ENCODE assay signal across 10 cellular contexts in the genomic region with DNA sequence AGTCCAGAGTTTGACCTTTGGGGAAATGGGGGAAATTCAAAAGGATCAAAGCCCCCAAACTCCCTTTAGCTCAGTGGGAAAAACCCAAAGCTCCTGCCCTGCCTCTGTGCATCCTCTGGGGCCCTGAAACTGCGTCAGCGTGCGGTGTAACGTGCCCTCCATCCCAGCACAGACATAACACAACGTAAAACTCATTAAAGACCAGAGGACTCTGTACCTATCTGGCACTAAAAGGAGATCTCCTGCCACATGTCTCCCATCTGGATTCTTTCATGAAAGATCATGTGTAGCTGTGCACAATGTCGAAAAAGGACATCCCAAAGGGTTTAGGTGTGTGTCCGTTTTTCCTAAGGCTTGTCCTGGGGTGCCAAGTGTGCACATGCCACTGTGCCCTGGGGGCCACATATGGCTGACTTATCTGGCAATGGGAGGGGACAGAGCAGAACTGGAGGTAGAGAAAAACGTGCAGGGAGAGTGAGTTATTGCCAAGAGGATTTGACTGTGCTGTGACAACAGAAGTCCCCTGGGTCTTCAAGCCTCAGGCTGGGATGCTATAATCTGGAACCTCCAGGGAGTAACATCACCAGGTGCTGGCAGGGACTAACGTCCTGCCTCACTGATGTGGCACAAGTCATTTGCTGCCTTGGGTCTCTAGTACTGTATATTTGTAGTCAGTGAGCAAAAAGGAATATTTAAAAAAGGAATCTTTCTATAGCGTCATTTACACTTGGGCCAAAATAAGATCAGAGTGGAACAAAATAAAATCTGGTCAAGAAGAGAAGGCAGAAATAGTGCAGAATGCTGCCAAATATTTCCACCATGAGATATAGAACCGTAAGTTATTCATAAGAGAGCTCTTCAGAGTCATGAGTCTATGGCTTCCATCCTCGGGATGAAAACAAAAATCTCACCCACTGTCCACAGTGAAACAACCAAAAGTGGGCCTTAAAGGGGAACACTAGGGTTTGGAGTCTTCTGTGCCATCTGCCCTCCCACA. TPM values are rescaled to one million over a fixed set of nuclear protein-coding genes. Genes with fewer than 3 reads are reported as not detected.
DNase-seq lines count a peak whose midpoint lies in the region; ATAC-seq and TF ChIP-seq lines count a peak whose summit lies in the region.
"Had no signal": no experiment of that assay in that cellular context is flagged by ENCODE, and none has a peak within 500 bp of the region (broad histone marks: within the 10 kb centered on the region; RNA-seq: fewer than 3 reads in every experiment).

No MANE protein-coding gene starts in this region.

- H3K36me3 Mint-ChIP-seq in brain = no peaks in the 10 kb centered on the region

- no peak for TF ChIP-seq CTCF in brain (conservative IDR thresholded peaks at IDR 0.05)
- no peak for TF ChIP-seq CTCF in MM.1S (IDR thresholded peaks at IDR 0.05; ENCODE audit: low read length)

- peak; percentile 34 for DNase-seq in DMS153 (lab: John Stamatoyannopoulos, UW)
- no peak for DNase-seq in DMS153 treated with DMSO at 0.1 percent for 48 hours (lab: John Stamatoyannopoulos, UW; ENCODE audit: unreplicated experiment)
- peak; percentile 76 for DNase-seq in NCI-H1694 treated with DMSO at 0.1 percent for 48 hours (lab: John Stamatoyannopoulos, UW)
- DNase-seq in MM.1S = no peak
- DNase-seq in NCI-H1105 (lab: John Stamatoyannopoulos, UW) = no peak
- DNase-seq: 8988T, lower lobe of right lung had no signal

- H2AFZ ChIP-seq in MM.1S (ENCODE audit: low read length) = no peak overlapping the region

- peaks cover 91% of the 10 kb centered on the region for H3K4me1 Mint-ChIP-seq in brain

- no peak for ATAC-seq in GM21825 (IDR thresholded peaks at IDR 0.05; ENCODE audit: unreplicated experiment)

- H3K4me2 ChIP-seq in MM.1S (ENCODE audit: low read depth, low read length) = no peak overlapping the region

- H3K4me1 ChIP-seq in rectal smooth muscle tissue (ENCODE audit: control insufficient read depth, insufficient read depth, low read length) = peaks cover 93% of the 10 kb centered on the region
- no peaks in the 10 kb centered on the region for H3K4me1 ChIP-seq in MM.1S (ENCODE audit: low read length)

- H3K27ac ChIP-seq in rectal smooth muscle tissue (ENCODE audit: low read depth, low read length) = peak overlapping the region; percentile 88
- no peak overlapping the region for H3K27ac ChIP-seq in MM.1S (ENCODE audit: low read length)
- H3K27ac ChIP-seq: lower lobe of right lung had no signal

- no peaks in the 10 kb centered on the region for H3F3A ChIP-seq in MM.1S (ENCODE audit: insufficient read depth, low read length)

- no peaks in the 10 kb centered on the region for H3K9me3 Mint-ChIP-seq in brain

- no peak overlapping the region for H3K9ac ChIP-seq in rectal smooth muscle tissue (ENCODE audit: low read length)
- no peak overlapping the region for H3K9ac ChIP-seq in MM.1S (ENCODE audit: low read length)

- H3K4me3 Mint-ChIP-seq in brain = no peak overlapping the region

- H3K79me2 ChIP-seq in MM.1S (ENCODE audit: low read length) = peaks cover 92% of the 10 kb centered on the region

- no peaks in the 10 kb centered on the region for H3K27me3 ChIP-seq in rectal smooth muscle tissue (ENCODE audit: control insufficient read depth, insufficient read depth, low read length)
- no peaks in the 10 kb centered on the region for H3K27me3 ChIP-seq in MM.1S (replicated peaks; ENCODE audit: insufficient read depth, low read length)

- peak overlapping the region; percentile 10 for H3K4me3 ChIP-seq in rectal smooth muscle tissue (ENCODE audit: low read length)
- H3K4me3 ChIP-seq in MM.1S (ENCODE audit: low read length) = no peak overlapping the region
- H3K4me3 ChIP-seq: lower lobe of right lung had no signal

- peak overlapping the region in 4 of 5 experiments; percentile 24 to 98 (median 88) for H3K27ac Mint-ChIP-seq in brain

- no peaks in the 10 kb centered on the region for H4K20me1 ChIP-seq in MM.1S (ENCODE audit: insufficient read depth, low read length)

- no peaks in the 10 kb centered on the region for H3K9me3 ChIP-seq in MM.1S (replicated peaks; ENCODE audit: insufficient read depth, low read length)
- H3K9me3 ChIP-seq: lower lobe of right lung had no signal

- no peaks in the 10 kb centered on the region for H3K27me3 Mint-ChIP-seq in brain

- H3K9me2 ChIP-seq in MM.1S (replicated peaks; ENCODE audit: insufficient read depth, low read length) = no peaks in the 10 kb centered on the region

- H3K36me3 ChIP-seq in rectal smooth muscle tissue (ENCODE audit: control insufficient read depth, insufficient read depth, low read length) (peaks cover 5% of the 10 kb centered on the region), MM.1S (replicated peaks; ENCODE audit: insufficient read depth, low read length) (no peaks in the 10 kb centered on the region)
- H3K36me3 ChIP-seq: lower lobe of right lung had no signal

RNA-seq across cellular contexts. Expression of gene ITPKB, which starts 52.3 kb away (rescaled TPM):
- 85.7 TPM for polyA plus RNA-seq in brain (ENCODE audit: insufficient read depth, low read depth, low replicate concordance)

Comparison
In these comparisons a context has a peak if more than half of its experiments do, and no peak if none do; other contexts are left out.
1. DNase-seq: peak in DMS153 (single experiment) and NCI-H1694 treated with DMSO at 0.1 percent for 48 hours (single experiment); none in DMS153 treated with DMSO at 0.1 percent for 48 hours (single experiment), MM.1S (single experiment) and NCI-H1105 (single experiment).